In genomic region chr4:110704748-110705439, GRCh38 we compare ENCODE assay signal across 13 cellular contexts.
A peak's percentile ranks its signal among the peaks of the same experiment; 100 is the strongest.
DNase-seq lines count a peak whose midpoint lies in the region; ATAC-seq and TF ChIP-seq lines count a peak whose summit lies in the region.
"Had no signal": no experiment of that assay in that cellular context is flagged by ENCODE, and none has a peak within 500 bp of the region (broad histone marks: within the 10 kb centered on the region; RNA-seq: fewer than 3 reads in every experiment).

No MANE protein-coding gene starts in this region.

- DNase-seq in effector memory CD8-positive, alpha-beta T cell = no peak
- DNase-seq in UCSD-AML1 (lab: John Stamatoyannopoulos, UW; ENCODE audit: unreplicated experiment) = no peak
- no peak for DNase-seq in SW 1271 (lab: John Stamatoyannopoulos, UW)
- DNase-seq: NCI-H1694 treated with DMSO at 0.1 percent for 48 hours, nephron progenitor cell, PC-9 had no signal

- H3F3A ChIP-seq in Loucy (ENCODE audit: low read depth) = no peaks in the 10 kb centered on the region

- ATAC-seq in GM18873 (IDR thresholded peaks at IDR 0.05; ENCODE audit: low FRiP score, unreplicated experiment) (peak; percentile 65), HG02852 (IDR thresholded peaks at IDR 0.05; ENCODE audit: unreplicated experiment) (peak; percentile 62)
- peak; percentile 61 for ATAC-seq in stimulated activated memory B cell treated with anti-CD40 and anti-IgM and Interleukin-4, amounts not matched to agents 10 μg/mL and 1 μg/mL and 100 μg/mL, for 72 hours
- ATAC-seq in effector memory CD8-positive, alpha-beta T cell (replicated peaks) = no peak
- ATAC-seq: activated T-helper 17 cell treated with anti-CD3 and anti-CD28 coated beads, Interleukin-2, amount 50 U/mL, for 72 hours; esophagus mucosa had no signal

- 0 out of 2 replicates have a peak overlapping the region, but pooled peaks have one; percentile 7 for H2AFZ ChIP-seq in Loucy (ENCODE audit: low read length)
- H2AFZ ChIP-seq: PC-9 had no signal

- H3K9me3 ChIP-seq in Loucy (ENCODE audit: insufficient read depth, low read depth, low read length) = no peaks in the 10 kb centered on the region

- no peaks in the 10 kb centered on the region for H3K4me1 ChIP-seq in Loucy (ENCODE audit: insufficient read depth, low read length, poor library complexity, severe bottlenecking)

- no peaks in the 10 kb centered on the region for H3K9me2 ChIP-seq in Loucy (replicated peaks; ENCODE audit: low read depth, low read length)

- no peak overlapping the region for H3K9ac ChIP-seq in Loucy (ENCODE audit: low read depth, low read length, poor library complexity, severe bottlenecking)

- no peaks in the 10 kb centered on the region for H3K36me3 Mint-ChIP-seq in stimulated activated memory B cell treated with anti-CD40 and anti-IgM and Interleukin-4, amounts not matched to agents 10 μg/mL and 1 μg/mL and 100 μg/mL, for 72 hours
- H3K36me3 Mint-ChIP-seq in effector memory CD8-positive, alpha-beta T cell (ENCODE audit: insufficient read depth) = no peaks in the 10 kb centered on the region

- H3K36me3 ChIP-seq in Loucy (ENCODE audit: insufficient read depth, low read length) = no peaks in the 10 kb centered on the region
- H3K36me3 ChIP-seq: cardiac muscle cell had no signal

- no peak overlapping the region for H3K4me3 Mint-ChIP-seq in stimulated activated memory B cell treated with anti-CD40 and anti-IgM and Interleukin-4, amounts not matched to agents 10 μg/mL and 1 μg/mL and 100 μg/mL, for 72 hours
- H3K4me3 Mint-ChIP-seq in effector memory CD8-positive, alpha-beta T cell = no peak overlapping the region
- H3K4me3 Mint-ChIP-seq: activated T-helper 17 cell treated with anti-CD3 and anti-CD28 coated beads, Interleukin-2, amount 50 U/mL, for 72 hours; nephron progenitor cell had no signal

- no peaks in the 10 kb centered on the region for H4K20me1 ChIP-seq in Loucy (ENCODE audit: insufficient read depth, low read length, poor library complexity, severe bottlenecking)

- peaks cover 11% of the 10 kb centered on the region for H3K9me3 Mint-ChIP-seq in stimulated activated memory B cell treated with anti-CD40 and anti-IgM and Interleukin-4, amounts not matched to agents 10 μg/mL and 1 μg/mL and 100 μg/mL, for 72 hours
- peaks cover 6% of the 10 kb centered on the region in 2 donors for H3K9me3 Mint-ChIP-seq in effector memory CD8-positive, alpha-beta T cell

- no peak overlapping the region for H3K4me3 ChIP-seq in Loucy (ENCODE audit: low read length, poor library complexity, severe bottlenecking)
- H3K4me3 ChIP-seq: cardiac muscle cell, PC-9 had no signal

- no peaks in the 10 kb centered on the region for H3K79me2 ChIP-seq in Loucy (ENCODE audit: insufficient read depth, low read length)

- no peaks in the 10 kb centered on the region for H3K27me3 ChIP-seq in Loucy (ENCODE audit: insufficient read depth, low read length, poor library complexity, severe bottlenecking)
- H3K27me3 ChIP-seq: cardiac muscle cell had no signal

- H3K4me1 Mint-ChIP-seq in stimulated activated memory B cell treated with anti-CD40 and anti-IgM and Interleukin-4, amounts not matched to agents 10 μg/mL and 1 μg/mL and 100 μg/mL, for 72 hours = peaks cover 15% of the 10 kb centered on the region
- H3K4me1 Mint-ChIP-seq in effector memory CD8-positive, alpha-beta T cell (ENCODE audit: low read depth in 2 of 2) = no peaks in the 10 kb centered on the region
- H3K4me1 Mint-ChIP-seq: activated T-helper 17 cell treated with anti-CD3 and anti-CD28 coated beads, Interleukin-2, amount 50 U/mL, for 72 hours; nephron progenitor cell had no signal

- no peaks in the 10 kb centered on the region for H3K27me3 Mint-ChIP-seq in stimulated activated memory B cell treated with anti-CD40 and anti-IgM and Interleukin-4, amounts not matched to agents 10 μg/mL and 1 μg/mL and 100 μg/mL, for 72 hours
- no peaks in the 10 kb centered on the region for H3K27me3 Mint-ChIP-seq in effector memory CD8-positive, alpha-beta T cell

- no peak overlapping the region for H3K27ac Mint-ChIP-seq in stimulated activated memory B cell treated with anti-CD40 and anti-IgM and Interleukin-4, amounts not matched to agents 10 μg/mL and 1 μg/mL and 100 μg/mL, for 72 hours
- no peak overlapping the region for H3K27ac Mint-ChIP-seq in effector memory CD8-positive, alpha-beta T cell
- H3K27ac Mint-ChIP-seq: activated T-helper 17 cell treated with anti-CD3 and anti-CD28 coated beads, Interleukin-2, amount 50 U/mL, for 72 hours had no signal

- TF ChIP-seq CTCF in Loucy (conservative IDR thresholded peaks at IDR 0.05; ENCODE audit: low read length) = no peak

- no peak overlapping the region for H3K4me2 ChIP-seq in Loucy (ENCODE audit: low read depth, low read length, poor library complexity, severe bottlenecking)
- H3K4me2 ChIP-seq: PC-9 had no signal
